Comparison of ENCODE assay signal across 1 cellular context in the genomic region with DNA sequence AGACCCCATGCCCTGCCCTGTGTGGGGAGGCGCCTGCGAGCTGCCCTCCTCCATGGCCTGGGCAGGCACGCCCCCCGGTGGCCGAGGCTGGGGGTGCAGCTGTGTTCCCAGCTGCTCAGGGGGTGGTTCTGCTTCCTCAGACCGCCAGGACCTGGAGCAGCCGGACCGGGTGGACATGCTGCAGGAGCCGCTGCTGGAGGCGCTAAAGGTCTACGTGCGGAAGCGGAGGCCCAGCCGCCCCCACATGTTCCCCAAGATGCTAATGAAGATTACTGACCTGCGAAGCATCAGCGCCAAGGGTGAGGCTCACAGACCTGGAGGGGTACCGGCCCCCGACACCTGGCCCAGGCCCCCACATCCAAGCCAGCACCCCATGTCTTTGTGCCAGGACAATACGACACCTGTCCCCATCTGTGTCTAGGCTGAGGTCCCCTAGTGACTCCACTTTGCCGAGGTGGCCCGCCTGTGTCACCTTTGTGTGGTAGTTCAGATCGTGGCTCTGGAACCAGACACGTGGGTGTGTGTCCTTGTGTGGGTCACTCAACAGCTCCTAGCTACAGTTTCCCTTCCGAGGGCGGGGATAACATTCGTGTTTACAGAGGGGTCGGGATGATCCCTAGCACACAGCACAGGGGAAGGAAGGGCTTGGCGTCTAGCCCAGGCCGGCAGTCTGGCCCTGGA.
A peak's percentile ranks its signal among the peaks of the same experiment; 100 is the strongest.
TF ChIP-seq lines count a peak whose summit lies in the region.

No MANE protein-coding gene starts in this region.

TF ChIP-seq in HepG2, 621 proteins besides CTCF, POLR2A, EP300 and RAD21 (continued from another document and continues in another):
- peak; percentile 80 for TF ChIP-seq ZNF687 (CRISPR knock-in tag; IDR thresholded peaks at IDR 0.05)
- TF ChIP-seq ZNF224 (CRISPR knock-in tag; IDR thresholded peaks at IDR 0.05): no peak
- TF ChIP-seq ZNF256 (CRISPR knock-in tag; conservative IDR thresholded peaks at IDR 0.05): 0 out of 2 replicates have a peak, but pooled peaks have one; percentile 14
- no peak for TF ChIP-seq ADNP (CRISPR knock-in tag; IDR thresholded peaks at IDR 0.05)
- no peak for TF ChIP-seq U2AF2 (IDR thresholded peaks at IDR 0.05; ENCODE audit: low read depth, low read length)
- no peak; the same call in 1 of the 2 replicates for TF ChIP-seq NCOA2 (CRISPR knock-in tag; IDR thresholded peaks at IDR 0.05)
- TF ChIP-seq ZFP36 (IDR thresholded peaks at IDR 0.05; ENCODE audit: borderline replicate concordance, low read depth, low read length, partially characterized antibody): no peak
- no peak for TF ChIP-seq AGO1 (IDR thresholded peaks at IDR 0.05; ENCODE audit: low read depth, low read length, poor library complexity, severe bottlenecking)
- TF ChIP-seq, protein P1, sequence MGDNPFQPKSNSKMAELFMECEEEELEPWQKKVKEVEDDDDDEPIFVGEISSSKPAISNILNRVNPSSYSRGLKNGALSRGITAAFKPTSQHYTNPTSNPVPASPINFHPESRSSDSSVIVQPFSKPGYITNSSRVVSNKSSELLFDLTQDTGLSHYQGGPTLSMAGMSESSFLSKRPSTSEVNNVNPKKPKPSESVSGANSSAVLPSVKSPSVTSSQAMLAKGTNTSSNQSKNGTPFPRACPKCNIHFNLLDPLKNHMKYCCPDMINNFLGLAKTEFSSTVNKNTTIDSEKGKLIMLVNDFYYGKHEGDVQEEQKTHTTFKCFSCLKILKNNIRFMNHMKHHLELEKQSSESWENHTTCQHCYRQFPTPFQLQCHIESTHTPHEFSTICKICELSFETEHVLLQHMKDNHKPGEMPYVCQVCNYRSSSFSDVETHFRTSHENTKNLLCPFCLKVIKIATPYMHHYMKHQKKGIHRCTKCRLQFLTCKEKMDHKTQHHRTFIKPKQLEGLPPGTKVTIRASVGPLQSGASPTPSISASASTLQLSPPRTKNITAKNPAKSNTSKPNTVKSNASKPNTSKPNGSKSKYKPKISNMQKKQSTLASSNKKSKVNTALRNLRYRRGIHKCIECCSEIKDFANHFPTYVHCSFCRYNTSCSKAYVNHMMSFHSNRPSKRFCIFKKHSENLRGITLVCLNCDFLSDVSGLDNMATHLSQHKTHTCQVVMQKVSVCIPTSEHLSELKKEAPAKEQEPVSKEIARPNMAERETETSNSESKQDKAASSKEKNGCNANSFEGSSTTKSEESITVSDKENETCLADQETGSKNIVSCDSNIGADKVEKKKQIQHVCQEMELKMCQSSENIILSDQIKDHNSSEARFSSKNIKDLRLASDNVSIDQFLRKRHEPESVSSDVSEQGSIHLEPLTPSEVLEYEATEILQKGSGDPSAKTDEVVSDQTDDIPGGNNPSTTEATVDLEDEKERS (CRISPR knock-in tag; IDR thresholded peaks at IDR 0.05): no peak
- TF ChIP-seq RBAK (CRISPR knock-in tag; IDR thresholded peaks at IDR 0.05): no peak
- TF ChIP-seq ZNF362 (CRISPR knock-in tag; IDR thresholded peaks at IDR 0.05; ENCODE audit: borderline replicate concordance): no peak
- TF ChIP-seq ZNF460 (CRISPR knock-in tag; IDR thresholded peaks at IDR 0.05; ENCODE audit: borderline replicate concordance): no peak
- TF ChIP-seq, protein P2, sequence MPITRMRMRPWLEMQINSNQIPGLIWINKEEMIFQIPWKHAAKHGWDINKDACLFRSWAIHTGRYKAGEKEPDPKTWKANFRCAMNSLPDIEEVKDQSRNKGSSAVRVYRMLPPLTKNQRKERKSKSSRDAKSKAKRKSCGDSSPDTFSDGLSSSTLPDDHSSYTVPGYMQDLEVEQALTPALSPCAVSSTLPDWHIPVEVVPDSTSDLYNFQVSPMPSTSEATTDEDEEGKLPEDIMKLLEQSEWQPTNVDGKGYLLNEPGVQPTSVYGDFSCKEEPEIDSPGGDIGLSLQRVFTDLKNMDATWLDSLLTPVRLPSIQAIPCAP (CRISPR knock-in tag; IDR thresholded peaks at IDR 0.05; ENCODE audit: low read depth): no peak
- TF ChIP-seq DNMT1 (CRISPR knock-in tag; IDR thresholded peaks at IDR 0.05): 0 out of 2 replicates have a peak, but pooled peaks have one; percentile 55
- TF ChIP-seq HMGA1 (CRISPR knock-in tag; conservative IDR thresholded peaks at IDR 0.05): no peak
- peak; percentile 46; the same call in 1 of the 2 replicates for TF ChIP-seq ZNF121 (CRISPR knock-in tag; IDR thresholded peaks at IDR 0.05)
- no peak for TF ChIP-seq ZNF644 (CRISPR knock-in tag; IDR thresholded peaks at IDR 0.05; ENCODE audit: low read depth)
- no peak for TF ChIP-seq RFXANK (CRISPR knock-in tag; IDR thresholded peaks at IDR 0.05)
- TF ChIP-seq SIX4 (CRISPR knock-in tag; IDR thresholded peaks at IDR 0.05): no peak
- TF ChIP-seq CCDC6 (CRISPR knock-in tag; IDR thresholded peaks at IDR 0.05): no peak
- peak; percentile 21 for TF ChIP-seq HNF4A (CRISPR knock-in tag; IDR thresholded peaks at IDR 0.05)
- no peak for TF ChIP-seq ZNF17 (CRISPR knock-in tag; IDR thresholded peaks at IDR 0.05)
- no peak for TF ChIP-seq PBX3 (CRISPR knock-in tag; IDR thresholded peaks at IDR 0.05; ENCODE audit: borderline replicate concordance)
- no peak for TF ChIP-seq MAFK (conservative IDR thresholded peaks at IDR 0.05 in 1 of 2, IDR thresholded peaks at IDR 0.05 in 1 of 2; ENCODE audit: low read length in 2 of 2)
- TF ChIP-seq GLI4 (CRISPR knock-in tag; IDR thresholded peaks at IDR 0.05; ENCODE audit: borderline replicate concordance): 0 out of 2 replicates have a peak, but pooled peaks have one; percentile 36
- peak; percentile 47; the same call in 1 of the 2 replicates for TF ChIP-seq ZNF598 (CRISPR knock-in tag; IDR thresholded peaks at IDR 0.05; ENCODE audit: borderline replicate concordance)
- TF ChIP-seq ZNF329 (CRISPR knock-in tag; IDR thresholded peaks at IDR 0.05; ENCODE audit: low read depth): no peak
- no peak for TF ChIP-seq TCF7L2 (IDR thresholded peaks at IDR 0.05; ENCODE audit: low read depth, low read length)
- TF ChIP-seq NFKBIZ (CRISPR knock-in tag; IDR thresholded peaks at IDR 0.05): 0 out of 2 replicates have a peak, but pooled peaks have one; percentile 35
- TF ChIP-seq AKNA (CRISPR knock-in tag; IDR thresholded peaks at IDR 0.05; ENCODE audit: borderline replicate concordance): no peak
- no peak for TF ChIP-seq BRD4 (CRISPR knock-in tag; IDR thresholded peaks at IDR 0.05)
- no peak for TF ChIP-seq CREBL2 (CRISPR knock-in tag; IDR thresholded peaks at IDR 0.05; ENCODE audit: borderline replicate concordance)
- no peak for TF ChIP-seq KDM5A (IDR thresholded peaks at IDR 0.05; ENCODE audit: borderline replicate concordance, low read length)
- TF ChIP-seq ARID2 (CRISPR knock-in tag; IDR thresholded peaks at IDR 0.05; ENCODE audit: borderline replicate concordance): no peak
- TF ChIP-seq, protein P3, sequence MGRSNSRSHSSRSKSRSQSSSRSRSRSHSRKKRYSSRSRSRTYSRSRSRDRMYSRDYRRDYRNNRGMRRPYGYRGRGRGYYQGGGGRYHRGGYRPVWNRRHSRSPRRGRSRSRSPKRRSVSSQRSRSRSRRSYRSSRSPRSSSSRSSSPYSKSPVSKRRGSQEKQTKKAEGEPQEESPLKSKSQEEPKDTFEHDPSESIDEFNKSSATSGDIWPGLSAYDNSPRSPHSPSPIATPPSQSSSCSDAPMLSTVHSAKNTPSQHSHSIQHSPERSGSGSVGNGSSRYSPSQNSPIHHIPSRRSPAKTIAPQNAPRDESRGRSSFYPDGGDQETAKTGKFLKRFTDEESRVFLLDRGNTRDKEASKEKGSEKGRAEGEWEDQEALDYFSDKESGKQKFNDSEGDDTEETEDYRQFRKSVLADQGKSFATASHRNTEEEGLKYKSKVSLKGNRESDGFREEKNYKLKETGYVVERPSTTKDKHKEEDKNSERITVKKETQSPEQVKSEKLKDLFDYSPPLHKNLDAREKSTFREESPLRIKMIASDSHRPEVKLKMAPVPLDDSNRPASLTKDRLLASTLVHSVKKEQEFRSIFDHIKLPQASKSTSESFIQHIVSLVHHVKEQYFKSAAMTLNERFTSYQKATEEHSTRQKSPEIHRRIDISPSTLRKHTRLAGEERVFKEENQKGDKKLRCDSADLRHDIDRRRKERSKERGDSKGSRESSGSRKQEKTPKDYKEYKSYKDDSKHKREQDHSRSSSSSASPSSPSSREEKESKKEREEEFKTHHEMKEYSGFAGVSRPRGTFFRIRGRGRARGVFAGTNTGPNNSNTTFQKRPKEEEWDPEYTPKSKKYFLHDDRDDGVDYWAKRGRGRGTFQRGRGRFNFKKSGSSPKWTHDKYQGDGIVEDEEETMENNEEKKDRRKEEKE (IDR thresholded peaks at IDR 0.05): no peak
- TF ChIP-seq FOXO1 (CRISPR knock-in tag; IDR thresholded peaks at IDR 0.05): peak; percentile 61; the same call in 1 of the 2 replicates
- peak; percentile 86; the same call in 1 of the 2 replicates for TF ChIP-seq KDM2A (CRISPR knock-in tag; IDR thresholded peaks at IDR 0.05; ENCODE audit: borderline replicate concordance, low read depth)
- no peak for TF ChIP-seq HMG20A (CRISPR knock-in tag; IDR thresholded peaks at IDR 0.05; ENCODE audit: borderline replicate concordance)
- TF ChIP-seq NCOA1 (CRISPR knock-in tag; IDR thresholded peaks at IDR 0.05): no peak
- TF ChIP-seq ZNF343 (CRISPR knock-in tag; IDR thresholded peaks at IDR 0.05): peak; percentile 67; the same call in 1 of the 2 replicates
- no peak for TF ChIP-seq ZNF569 (CRISPR knock-in tag; IDR thresholded peaks at IDR 0.05; ENCODE audit: borderline replicate concordance)
- peak; percentile 60 for TF ChIP-seq ZNF350 (CRISPR knock-in tag; IDR thresholded peaks at IDR 0.05; ENCODE audit: borderline replicate concordance, low read depth)
